Comparison of ENCODE assay signal across 19 cellular contexts in genomic region chr20:61045876-61046585, GRCh38.
DNase-seq lines count a peak whose midpoint lies in the region; ATAC-seq, FAIRE-seq and TF ChIP-seq lines count a peak whose summit lies in the region.
"Had no signal": no experiment of that assay in that cellular context is flagged by ENCODE, and none has a peak within 500 bp of the region (broad histone marks: within the 10 kb centered on the region; RNA-seq: fewer than 3 reads in every experiment).

No MANE protein-coding gene starts in this region.

- H3K4me1 ChIP-seq in H9 (ENCODE audit: insufficient read depth, low read length) (no peaks in the 10 kb centered on the region), astrocyte (ENCODE audit: insufficient read depth, low read length) (no peaks in the 10 kb centered on the region)
- H3K4me1 ChIP-seq: Peyer's patch had no signal

- H3K36me3 ChIP-seq in astrocyte (ENCODE audit: insufficient read depth, low read length): no peaks in the 10 kb centered on the region
- H3K36me3 ChIP-seq: Peyer's patch had no signal

- no peak overlapping the region for H3K27ac ChIP-seq in H9 (ENCODE audit: insufficient read length, low read depth, low read length)
- H3K27ac ChIP-seq in astrocyte (ENCODE audit: low read depth, low read length): no peak overlapping the region
- H3K27ac ChIP-seq: HL-60, Peyer's patch had no signal

- H3K23me2 ChIP-seq in H9 (ENCODE audit: insufficient read length, low read depth, low read length, poor library complexity, severe bottlenecking): no peaks in the 10 kb centered on the region

- no peak overlapping the region for H2AK5ac ChIP-seq in H9 (ENCODE audit: insufficient read length, low read length)

- FAIRE-seq in astrocyte (lab: Jason Lieb, UNC) (peak; percentile 78), islet of Langerhans (lab: Jason Lieb, UNC) (peak; percentile 47)
- FAIRE-seq: D721Med, H1 had no signal

- intact Hi-C loops in natural killer cell (cut with micrococcal nuclease): no loop called here

- no peak overlapping the region for H4K91ac ChIP-seq in H9 (ENCODE audit: insufficient read length, low read depth, low read length)

- H3K27ac Mint-ChIP-seq in H9: no peak overlapping the region
- H3K27ac Mint-ChIP-seq in astrocyte (ENCODE audit: unreplicated experiment): no peak overlapping the region
- no peak overlapping the region for H3K27ac Mint-ChIP-seq in progenitor cell of endocrine pancreas
- no peak overlapping the region for H3K27ac Mint-ChIP-seq in natural killer cell
- no peak overlapping the region for H3K27ac Mint-ChIP-seq in T-helper 2 cell treated with Interferon-gamma antibody and Interleukin-4, amounts not matched to agents 5 μg/mL and 100 μg/mL, for 36 hours

- H3K4me3 Mint-ChIP-seq in H9 (no peak overlapping the region), astrocyte (ENCODE audit: unreplicated experiment) (no peak overlapping the region), progenitor cell of endocrine pancreas (ENCODE audit: low read depth) (no peak overlapping the region), natural killer cell (no peak overlapping the region)
- H3K4me3 Mint-ChIP-seq in T-helper 2 cell treated with Interferon-gamma antibody and Interleukin-4, amounts not matched to agents 5 μg/mL and 100 μg/mL, for 36 hours: no peak overlapping the region

- TF ChIP-seq CTCF in H9 (conservative IDR thresholded peaks at IDR 0.05) (no peak), astrocyte (IDR thresholded peaks at IDR 0.05; ENCODE audit: insufficient read depth, low read depth, low read length) (no peak), progenitor cell of endocrine pancreas (IDR thresholded peaks at IDR 0.05; ENCODE audit: unreplicated experiment) (no peak), natural killer cell (IDR thresholded peaks at IDR 0.05) (no peak)

- no peak overlapping the region for H2BK12ac ChIP-seq in H9 (ENCODE audit: insufficient read length, low read depth, low read length)

- H3K79me2 ChIP-seq in H9 (ENCODE audit: insufficient read depth, low read length) (no peaks in the 10 kb centered on the region), astrocyte (ENCODE audit: insufficient read depth, low read length) (no peaks in the 10 kb centered on the region)

- H3K4me3 ChIP-seq in astrocyte (ENCODE audit: insufficient read depth, low read depth, low read length): no peak overlapping the region
- H3K4me3 ChIP-seq: Peyer's patch had no signal

- no peak overlapping the region for H3K56ac ChIP-seq in H9 (ENCODE audit: insufficient read length, low read depth, low read length)

- H4K8ac ChIP-seq in H9 (replicated peaks; ENCODE audit: insufficient read length, low read depth, low read length): no peak overlapping the region

- no peak overlapping the region for H2BK5ac ChIP-seq in H9 (ENCODE audit: insufficient read length, low read length)

- H3T11ph ChIP-seq in H9 (ENCODE audit: low read length): no peak overlapping the region

- H3K9me3 Mint-ChIP-seq in H9 (peaks cover 3 to 4% of the 10 kb centered on the region in 2 experiments; a peak in 3 of 5 replicates), astrocyte (ENCODE audit: unreplicated experiment) (no peaks in the 10 kb centered on the region), progenitor cell of endocrine pancreas (ENCODE audit: low read depth) (peaks cover 3% of the 10 kb centered on the region), natural killer cell (no peaks in the 10 kb centered on the region)
- H3K9me3 Mint-ChIP-seq in T-helper 2 cell treated with Interferon-gamma antibody and Interleukin-4, amounts not matched to agents 5 μg/mL and 100 μg/mL, for 36 hours: peaks cover 5% of the 10 kb centered on the region

- H3K4ac ChIP-seq in H9 (ENCODE audit: low read depth, low read length): no peak overlapping the region

- H3K18ac ChIP-seq in H9 (ENCODE audit: insufficient read length, low read depth, low read length): no peak overlapping the region

- H3K4me1 Mint-ChIP-seq in H9 (peaks cover 0 to 2% of the 10 kb centered on the region in 2 experiments; a peak in 1 of 4 replicates), astrocyte (ENCODE audit: low read depth, unreplicated experiment) (no peaks in the 10 kb centered on the region), progenitor cell of endocrine pancreas (ENCODE audit: low read depth) (no peaks in the 10 kb centered on the region), natural killer cell (no peaks in the 10 kb centered on the region)
- H3K4me1 Mint-ChIP-seq in T-helper 2 cell treated with Interferon-gamma antibody and Interleukin-4, amounts not matched to agents 5 μg/mL and 100 μg/mL, for 36 hours (ENCODE audit: low read depth): no peaks in the 10 kb centered on the region

- H3K23ac ChIP-seq in H9 (ENCODE audit: insufficient read length, low read depth, low read length): no peak overlapping the region

- no peaks in the 10 kb centered on the region; the same call in 1 of the 2 replicates for H3K27me3 ChIP-seq in H9 (ENCODE audit: insufficient read depth, low read length)
- H3K27me3 ChIP-seq in astrocyte (ENCODE audit: insufficient read depth, low read length): no peaks in the 10 kb centered on the region
- H3K27me3 ChIP-seq: Peyer's patch had no signal

- no peak overlapping the region for H2AFZ ChIP-seq in H9 (ENCODE audit: low read length)
- no peak overlapping the region for H2AFZ ChIP-seq in astrocyte (ENCODE audit: low read depth, low read length)

- DNase-seq in H9 (peak; percentile 61), astrocyte (ENCODE audit: low read depth) (no peak), progenitor cell of endocrine pancreas (ENCODE audit: low spot score, unreplicated experiment) (peak; percentile 80), natural killer cell (no peak), NCI-H1417 (lab: John Stamatoyannopoulos, UW) (no peak)
- DNase-seq in T-helper 2 cell treated with Interferon-gamma antibody and Interleukin-4, amounts not matched to agents 5 μg/mL and 100 μg/mL, for 36 hours (ENCODE audit: low spot score): no peak
- DNase-seq: ACHN; IMR-90; NCI-H1436; NCI-H2029; NCI-H2171; NCI-H748 treated with DMSO at 0.1 percent for 48 hours; NK-92 treated with Interleukin-12 subunit alpha and Interleukin-12 subunit beta, amount 100 ng/mL, for 24 hours; Peyer's patch; Right ventricle myocardium superior had no signal

- H3K4me2 ChIP-seq in H9 (ENCODE audit: insufficient read depth, insufficient read length, low read length): no peak overlapping the region
- H3K4me2 ChIP-seq in astrocyte (ENCODE audit: low read length): no peak overlapping the region

- no peak overlapping the region for H4K5ac ChIP-seq in H9 (ENCODE audit: insufficient read length, low read depth, low read length)

- no peaks in the 10 kb centered on the region for H3K79me1 ChIP-seq in H9 (ENCODE audit: insufficient read depth, low read depth, low read length, poor library complexity, severe bottlenecking)

- no peak overlapping the region for H2BK20ac ChIP-seq in H9 (ENCODE audit: low read depth, low read length, poor library complexity, severe bottlenecking)

- H2BK120ac ChIP-seq in H9 (ENCODE audit: low read depth, low read length, poor library complexity, severe bottlenecking): no peak overlapping the region

- H3K9ac ChIP-seq in H9 (ENCODE audit: extremely low read depth, insufficient read length, low read length): no peak overlapping the region
- no peak overlapping the region for H3K9ac ChIP-seq in astrocyte (ENCODE audit: low read length)

- no peak overlapping the region for H2BK15ac ChIP-seq in H9 (ENCODE audit: low read depth, low read length)

- no peaks in the 10 kb centered on the region; a peak in 1 of 7 replicates for H3K36me3 Mint-ChIP-seq in H9 (ENCODE audit: insufficient read depth in 1 of 3, low read depth in 3 of 3)
- no peaks in the 10 kb centered on the region for H3K36me3 Mint-ChIP-seq in astrocyte (ENCODE audit: low read depth, unreplicated experiment)
- H3K36me3 Mint-ChIP-seq in progenitor cell of endocrine pancreas (ENCODE audit: insufficient read depth): no peaks in the 10 kb centered on the region
- H3K36me3 Mint-ChIP-seq in natural killer cell: no peaks in the 10 kb centered on the region
- H3K36me3 Mint-ChIP-seq in T-helper 2 cell treated with Interferon-gamma antibody and Interleukin-4, amounts not matched to agents 5 μg/mL and 100 μg/mL, for 36 hours (ENCODE audit: low read depth): no peaks in the 10 kb centered on the region

- no peaks in the 10 kb centered on the region for H3K9me3 ChIP-seq in H9 (ENCODE audit: control insufficient read depth, low read depth, low read length)
- H3K9me3 ChIP-seq in astrocyte (ENCODE audit: insufficient read depth, low read depth, low read length): peaks cover 13% of the 10 kb centered on the region
- H3K9me3 ChIP-seq: Peyer's patch had no signal

- WGBS in H9 (ENCODE audit: extremely low coverage, insufficient read length, low lambda C conversion rate): no CpG with 5 or more reads among the region's 3 CpGs

- H3K27me3 Mint-ChIP-seq in H9 (ENCODE audit: low read depth): peaks cover 55% of the 10 kb centered on the region
- peaks cover 33% of the 10 kb centered on the region for H3K27me3 Mint-ChIP-seq in astrocyte (ENCODE audit: low read depth, unreplicated experiment)
- H3K27me3 Mint-ChIP-seq in progenitor cell of endocrine pancreas: peaks cover 7% of the 10 kb centered on the region
- H3K27me3 Mint-ChIP-seq in natural killer cell (ENCODE audit: low read depth in 2 of 2): no peaks in the 10 kb centered on the region
- H3K27me3 Mint-ChIP-seq in T-helper 2 cell treated with Interferon-gamma antibody and Interleukin-4, amounts not matched to agents 5 μg/mL and 100 μg/mL, for 36 hours (ENCODE audit: low read depth): no peaks in the 10 kb centered on the region

- H3K14ac ChIP-seq in H9 (ENCODE audit: insufficient read depth, low read length): no peak overlapping the region; the same call in 1 of the 2 replicates

- no peak for ATAC-seq in natural killer cell

- H4K20me1 ChIP-seq in H9 (ENCODE audit: control insufficient read depth, insufficient read depth, insufficient read length): no peaks in the 10 kb centered on the region
- no peaks in the 10 kb centered on the region for H4K20me1 ChIP-seq in astrocyte (ENCODE audit: insufficient read depth, low read length)

Comparison
In these comparisons a context has a peak if more than half of its experiments do, and no peak if none do; other contexts are left out.
1. DNase-seq: peak in H9 (single experiment) and progenitor cell of endocrine pancreas (single experiment); none in astrocyte (single experiment), natural killer cell (single experiment), NCI-H1417 (0 of 3) and T-helper 2 cell treated with Interferon-gamma antibody and Interleukin-4, amounts not matched to agents 5 μg/mL and 100 μg/mL, for 36 hours (single experiment).